Comparison of ENCODE assay signal across 1 cellular context in genomic region chr17:68035523-68036303, GRCh38.
TF ChIP-seq lines count a peak whose summit lies in the region.

TSS of gene KPNA2 (plus strand) at chr17:68035735. CDS start at chr17:68037133, 1,398 bp downstream.

TF ChIP-seq in HepG2, 621 proteins besides CTCF, POLR2A, EP300 and RAD21 (continued from another document):
- peak; percentile 70; the same call in 1 of the 2 replicates for TF ChIP-seq ZNF276 (CRISPR knock-in tag; IDR thresholded peaks at IDR 0.05; ENCODE audit: low read depth)
TF ChIP-seq in HepG2: peak in this region for 404.
